In genomic region chr5:60677831-60678664, GRCh38 we compare ENCODE assay signal across 8 cellular contexts. TPM values are rescaled to one million over a fixed set of nuclear protein-coding genes. Genes with fewer than 3 reads are reported as not detected.
A peak's percentile ranks its signal among the peaks of the same experiment; 100 is the strongest.
DNase-seq lines count a peak whose midpoint lies in the region; ATAC-seq, FAIRE-seq and TF ChIP-seq lines count a peak whose summit lies in the region.

No MANE protein-coding gene starts in this region.

- BruUV-seq in K562 (replicated peaks; lab: Mats Ljungman, UMichigan): no TSS peak

- CTCF ChIA-PET in K562 (lab: Yijun Ruan, JAX; ENCODE audit: low intra/inter-chr PET ratio): interaction anchor here (0.7 to 1.1 kb wide), 2 partner anchors 251 to 1256 kb away, joined by 4 to 8 read pairs; no protein-coding TSS in a partner anchor

- intact Hi-C loops in K562 (cut with micrococcal nuclease): loop anchor here (2.0 to 5.0 kb wide), 4 partner anchors 205 to 979 kb away; partner anchors contain the start of genes ERCC8 and NDUFAF2

- no peaks in the 10 kb centered on the region for H3K9me1 ChIP-seq in K562 (ENCODE audit: control insufficient read depth, insufficient read depth, low read length)

- H3K27ac ChIP-seq in K562 (ENCODE audit: extremely low read depth, low read depth, low read length): no peak overlapping the region

- H3K36me3 Mint-ChIP-seq in activated naive CD8-positive, alpha-beta T cell treated with anti-CD3 and anti-CD28 coated beads, Interleukin-2, amount 50 U/mL, for 24 hours (ENCODE audit: low read depth): peaks cover 4% of the 10 kb centered on the region

- ATAC-seq in GM19452 (IDR thresholded peaks at IDR 0.05; ENCODE audit: unreplicated experiment) (peak; percentile 61), K562 (peak; percentile 75), left lobe of liver (peak; percentile 77), HG03025 (IDR thresholded peaks at IDR 0.05; ENCODE audit: low FRiP score, unreplicated experiment) (no peak)
- no peak for ATAC-seq in activated naive CD8-positive, alpha-beta T cell treated with anti-CD3 and anti-CD28 coated beads, Interleukin-2, amount 50 U/mL, for 24 hours

- H2AFZ ChIP-seq in K562 (ENCODE audit: low read depth, low read length): no peak overlapping the region; the same call in 1 of the 2 replicates

- peaks cover 9% of the 10 kb centered on the region; the same call in 2 of the 3 replicates for H3K36me3 ChIP-seq in K562 (ENCODE audit: control insufficient read depth, insufficient read depth, low read length)

- no peak for TF ChIP-seq EP300 in K562 (IDR thresholded peaks at IDR 0.05; ENCODE audit: low read length)

- no peak overlapping the region for H3K4me2 ChIP-seq in K562 (ENCODE audit: insufficient read depth, low read length)

- peak; percentile 78 for TF ChIP-seq CTCF in LNCaP clone FGC (IDR thresholded peaks at IDR 0.05; ENCODE audit: control insufficient read depth, extremely low read depth, insufficient read depth)
- TF ChIP-seq CTCF in K562 (IDR thresholded peaks at IDR 0.05 in 2 of 3, conservative IDR thresholded peaks at IDR 0.05 in 1 of 3; ENCODE audit: insufficient read depth in 2 of 3, low read depth in 1 of 3, low read length in 3 of 3): peak in 2 of 3 experiments; percentile 49 to 68; a peak in 5 of 6 replicates

- peak; percentile 79 for TF ChIP-seq RAD21 in K562 (CRISPR knock-in tag; conservative IDR thresholded peaks at IDR 0.05 in 1 of 2, IDR thresholded peaks at IDR 0.05 in 1 of 2)

- no peak overlapping the region for H3K27ac Mint-ChIP-seq in activated naive CD8-positive, alpha-beta T cell treated with anti-CD3 and anti-CD28 coated beads, Interleukin-2, amount 50 U/mL, for 24 hours

- WGBS in K562 (ENCODE audit: insufficient coverage, low coverage, missing lambda C conversion rate): 39% methylated on average over 6 of the region's 6 CpGs

- H3K4me3 ChIP-seq in LNCaP clone FGC (ENCODE audit: low read depth, low read length) (no peak overlapping the region), K562 (no peak overlapping the region)

- no peaks in the 10 kb centered on the region for H3K27me3 Mint-ChIP-seq in activated naive CD8-positive, alpha-beta T cell treated with anti-CD3 and anti-CD28 coated beads, Interleukin-2, amount 50 U/mL, for 24 hours

- H3K79me2 ChIP-seq in K562 (ENCODE audit: control insufficient read depth, insufficient read depth, low read length): peaks cover 85% of the 10 kb centered on the region

- H3K4me1 Mint-ChIP-seq in activated naive CD8-positive, alpha-beta T cell treated with anti-CD3 and anti-CD28 coated beads, Interleukin-2, amount 50 U/mL, for 24 hours: peaks cover 3% of the 10 kb centered on the region

- POLR2A ChIA-PET in K562 (lab: Yijun Ruan, JAX): interaction anchor here (0.8 kb wide), 2 partner anchors 9 to 28 kb away, joined by 3 read pairs; no protein-coding TSS in a partner anchor

- FAIRE-seq in K562 (lab: Jason Lieb, UNC): peak; percentile 58

- H3K9me3 ChIP-seq in K562 (replicated peaks; ENCODE audit: control insufficient read depth, insufficient read depth, low read depth, low read length): no peaks in the 10 kb centered on the region

- no peak for TF ChIP-seq POLR2A in K562 (conservative IDR thresholded peaks at IDR 0.05)

- no peaks in the 10 kb centered on the region for H3K9me3 Mint-ChIP-seq in activated naive CD8-positive, alpha-beta T cell treated with anti-CD3 and anti-CD28 coated beads, Interleukin-2, amount 50 U/mL, for 24 hours

- in situ Hi-C loops in K562 (cut with MboI): loop anchor here (10.0 to 25.0 kb wide), 2 partner anchors 259 to 863 kb away; partner anchors contain the start of genes ERCC8 and NDUFAF2

- H3K4me1 ChIP-seq in K562 (replicated peaks in 1 of 2; ENCODE audit: control insufficient read depth in 2 of 2, insufficient read depth in 2 of 2, low read length in 2 of 2): peaks cover 3 to 4% of the 10 kb centered on the region in 2 experiments; a peak in 2 of 5 replicates

- no peaks in the 10 kb centered on the region; the same call in 1 of the 2 replicates for H4K20me1 ChIP-seq in K562 (replicated peaks; ENCODE audit: control insufficient read depth, insufficient read depth, low read length)

- DNase-seq in NCI-H524 (lab: John Stamatoyannopoulos, UW): peak; percentile 2 to 29
- DNase-seq in NCI-H524 treated with DMSO at 0.1 percent for 48 hours (lab: John Stamatoyannopoulos, UW): no peak
- DNase-seq in LNCaP clone FGC (ENCODE audit: low read depth): peak; percentile 63
- peak; percentile 33 to 50 (median 38) for DNase-seq in K562 (ENCODE audit: extremely low read depth in 1 of 4, low spot score in 3 of 4)
- no peak for DNase-seq in left lobe of liver (ENCODE audit: low spot score)
- DNase-seq in activated naive CD8-positive, alpha-beta T cell treated with anti-CD3 and anti-CD28 coated beads, Interleukin-2, amount 50 U/mL, for 24 hours: no peak

- H3K27me3 ChIP-seq in K562 (ENCODE audit: control insufficient read depth in 2 of 2, insufficient read depth in 2 of 2, low read length in 2 of 2): no peaks in the 10 kb centered on the region

- H3K4me3 Mint-ChIP-seq in activated naive CD8-positive, alpha-beta T cell treated with anti-CD3 and anti-CD28 coated beads, Interleukin-2, amount 50 U/mL, for 24 hours: no peak overlapping the region

- H3K9ac ChIP-seq in K562 (ENCODE audit: insufficient read depth in 1 of 2, low read depth in 2 of 2, low read length in 2 of 2): no peak overlapping the region

TF ChIP-seq in K562, 482 proteins besides CTCF, POLR2A, EP300 and RAD21 (continues in another document):
- no peak for TF ChIP-seq ATF4 (CRISPR knock-in tag; IDR thresholded peaks at IDR 0.05)
- TF ChIP-seq ZBTB12 (CRISPR knock-in tag; IDR thresholded peaks at IDR 0.05): no peak
- no peak for TF ChIP-seq SFPQ (IDR thresholded peaks at IDR 0.05; ENCODE audit: low read depth, low read length)
- TF ChIP-seq SREBF1 (IDR thresholded peaks at IDR 0.05; ENCODE audit: borderline replicate concordance, low read depth, low read length): no peak
- TF ChIP-seq CCNT2 (IDR thresholded peaks at IDR 0.05; ENCODE audit: borderline replicate concordance, extremely low read depth, insufficient read length, low read depth, low read length): no peak
- TF ChIP-seq ZNF133 (CRISPR knock-in tag; IDR thresholded peaks at IDR 0.05): no peak

RNA-seq across cellular contexts. Expression of gene DEPDC1B, which starts 21.9 kb away (rescaled TPM):
- total RNA-seq in K562 (2011; cell fraction: chromatin; rRNA removed; ENCODE audit: low replicate concordance): 36.2 and 58.4 TPM in 2 replicates
- 22.7 and 25.7 TPM in 2 replicates for total RNA-seq in K562 (2011; cell fraction: nucleolus; rRNA removed)
- 32.1 and 35.7 TPM in 2 replicates for total RNA-seq in K562 (2011; cell fraction: nucleoplasm; rRNA removed)
- 33.2 and 39.1 TPM in 2 replicates for total RNA-seq in K562 (2014; rRNA removed)
- total RNA-seq in K562 (2014; rRNA removed; fragmentation: Illumina TruSeq; extraction: Trizol): 45.7 and 54.6 TPM in 2 replicates
- total RNA-seq in K562 (2015; rRNA removed; fragmentation: Illumina TruSeq; extraction: Trizol): 35.1 and 36.0 TPM in 2 replicates
- total RNA-seq in K562 (2021): 41.6 and 43.2 TPM in 2 replicates
- 63.2 and 67.2 TPM in 2 replicates for polyA plus RNA-seq in K562 (2011; rRNA removed)
- 19.3 and 34.2 TPM in 2 replicates for polyA plus RNA-seq in K562 (2011; cell fraction: cytosol; rRNA removed)
- polyA plus RNA-seq in K562 (2011; cell fraction: nucleus; rRNA removed): 31.1 and 51.3 TPM in 2 replicates
- 28.8 and 31.0 TPM in 2 replicates for polyA plus RNA-seq in K562 (2012)
- 47.6 and 53.1 TPM in 2 replicates for polyA plus RNA-seq in K562 (2014; fragmentation: Illumina TruSeq; extraction: Trizol)
- polyA plus RNA-seq in K562 (2014; fragmentation: Nextera tagmentation; extraction: Ambion mirVana): 10 to 100 TPM; 44.5 to 44.6 TPM
- polyA plus RNA-seq in K562 (2014; rRNA removed): 43.3 and 46.1 TPM in 2 replicates
- polyA minus RNA-seq in K562 (2011; rRNA and poly(A)+ RNA removed): 64.3 and 84.3 TPM in 2 replicates
- 28.2 and 32.4 TPM in 2 replicates for polyA minus RNA-seq in K562 (2011; cell fraction: cytosol; rRNA and poly(A)+ RNA removed)
- 47.0 and 86.0 TPM in 2 replicates for polyA minus RNA-seq in K562 (2011; cell fraction: nucleus; rRNA and poly(A)+ RNA removed)
- total RNA-seq in left lobe of liver: 0.23 TPM

Comparison
In these comparisons a context has a peak if more than half of its experiments do, and no peak if none do; other contexts are left out.
1. DNase-seq: peak in NCI-H524 (2 of 2), LNCaP clone FGC (single experiment) and K562 (4 of 4); none in NCI-H524 treated with DMSO at 0.1 percent for 48 hours (single experiment), left lobe of liver (single experiment) and activated naive CD8-positive, alpha-beta T cell treated with anti-CD3 and anti-CD28 coated beads, Interleukin-2, amount 50 U/mL, for 24 hours (single experiment).
2. ATAC-seq: peak in GM19452 (single experiment), K562 (single experiment) and left lobe of liver (single experiment); none in activated naive CD8-positive, alpha-beta T cell treated with anti-CD3 and anti-CD28 coated beads, Interleukin-2, amount 50 U/mL, for 24 hours (single experiment) and HG03025 (single experiment).
3. RNA of gene DEPDC1B, which starts 21.9 kb away (total RNA-seq): 22.7 to 58.4 TPM in K562; 0.23 TPM in left lobe of liver (single experiment); every median in the first group is over 10 times any median in the second.